8 cellular contexts compared by ENCODE assay signal in genomic region chr5:611731-612486, GRCh38. TPM values are rescaled to one million over a fixed set of nuclear protein-coding genes. Genes with fewer than 3 reads are reported as not detected.
DNase-seq lines count a peak whose midpoint lies in the region; ATAC-seq and TF ChIP-seq lines count a peak whose summit lies in the region.

Gene CEP72, plus strand, starts transcription at chr5:612340. Its CDS starts 22 bp downstream, at chr5:612362.

- peaks cover 11% of the 10 kb centered on the region for H3K36me3 ChIP-seq in endodermal cell (ENCODE audit: control insufficient read depth, insufficient read depth, low read length)

- peaks cover 28% of the 10 kb centered on the region for H3K36me3 Mint-ChIP-seq in activated CD8-positive, alpha-beta memory T cell treated with anti-CD3 and anti-CD28 coated beads, Interleukin-2, amount 10 ng/mL, durations not matched to agents 7 days and 5 days
- peaks cover 28% of the 10 kb centered on the region for H3K36me3 Mint-ChIP-seq in endodermal cell (ENCODE audit: low read depth)

- peaks cover 3% of the 10 kb centered on the region for H3K4me1 ChIP-seq in endodermal cell (ENCODE audit: control insufficient read depth, insufficient read depth, low read length)

- peak within 1 kb of the TSS; percentile 84 for H3K4me3 Mint-ChIP-seq in activated CD8-positive, alpha-beta memory T cell treated with anti-CD3 and anti-CD28 coated beads, Interleukin-2, amount 10 ng/mL, durations not matched to agents 7 days and 5 days
- peak within 1 kb of the TSS; percentile 78 for H3K4me3 Mint-ChIP-seq in endodermal cell

- H3K9ac ChIP-seq in endodermal cell (ENCODE audit: extremely low read depth, low read length, poor library complexity, severe bottlenecking): peak within 1 kb of the TSS; percentile 38

- peaks cover 7% of the 10 kb centered on the region for H3K27me3 Mint-ChIP-seq in activated CD8-positive, alpha-beta memory T cell treated with anti-CD3 and anti-CD28 coated beads, Interleukin-2, amount 10 ng/mL, durations not matched to agents 7 days and 5 days
- H3K27me3 Mint-ChIP-seq in endodermal cell (ENCODE audit: insufficient read depth): no peaks in the 10 kb centered on the region

- peak within 1 kb of the TSS; percentile 85 for H3K27ac Mint-ChIP-seq in activated CD8-positive, alpha-beta memory T cell treated with anti-CD3 and anti-CD28 coated beads, Interleukin-2, amount 10 ng/mL, durations not matched to agents 7 days and 5 days
- H3K27ac Mint-ChIP-seq in endodermal cell: peak within 1 kb of the TSS; percentile 84

- DNase-seq in CMK (ENCODE audit: low read depth) (peak; percentile 77), HT1080 (ENCODE audit: low read depth) (peak; percentile 74), NOMO-1 treated with dmso at 0.1 percent for 144 hours (lab: John Stamatoyannopoulos, UW; ENCODE audit: unreplicated experiment) (peak; percentile 94), endodermal cell (peak; percentile 97), midbrain (lab: John Stamatoyannopoulos, UW) (peak; percentile 93)
- peak; percentile 95 for DNase-seq in activated CD8-positive, alpha-beta memory T cell treated with anti-CD3 and anti-CD28 coated beads, Interleukin-2, amount 10 ng/mL, durations not matched to agents 7 days and 5 days
- DNase-seq in stimulated activated CD8-positive, alpha-beta memory T cell treated with anti-CD3 and anti-CD28 coated beads, Interleukin-15, amount 100 ng/mL, for 24 hours (ENCODE audit: low read depth): peak; percentile 94

- CTCF ChIA-PET in activated CD8-positive, alpha-beta memory T cell treated with anti-CD3 and anti-CD28 coated beads, Interleukin-2, amount 10 ng/mL, durations not matched to agents 7 days and 5 days (lab: Charles Lee): interaction anchor here (1.3 to 1.6 kb wide), 3 partner anchors 9 to 295 kb away, joined by 3 read pairs; no protein-coding TSS in a partner anchor

- TF ChIP-seq CTCF in endodermal cell (conservative IDR thresholded peaks at IDR 0.05): no peak

- H3K9me3 ChIP-seq in endodermal cell (ENCODE audit: control insufficient read depth, low read length): peaks cover 12% of the 10 kb centered on the region

- ATAC-seq in GM19467 (IDR thresholded peaks at IDR 0.05; ENCODE audit: unreplicated experiment): peak; percentile 71
- peak; percentile 96 for ATAC-seq in activated CD8-positive, alpha-beta memory T cell treated with anti-CD3 and anti-CD28 coated beads, Interleukin-2, amount 10 ng/mL, durations not matched to agents 7 days and 5 days

- H3K4me3 ChIP-seq in endodermal cell (ENCODE audit: low read length): peak within 1 kb of the TSS; percentile 87

- H3K4me1 Mint-ChIP-seq in activated CD8-positive, alpha-beta memory T cell treated with anti-CD3 and anti-CD28 coated beads, Interleukin-2, amount 10 ng/mL, durations not matched to agents 7 days and 5 days: peaks cover 40% of the 10 kb centered on the region
- peaks cover 6% of the 10 kb centered on the region for H3K4me1 Mint-ChIP-seq in endodermal cell

- H3K9me3 Mint-ChIP-seq in activated CD8-positive, alpha-beta memory T cell treated with anti-CD3 and anti-CD28 coated beads, Interleukin-2, amount 10 ng/mL, durations not matched to agents 7 days and 5 days (ENCODE audit: low read depth): peaks cover 9% of the 10 kb centered on the region
- H3K9me3 Mint-ChIP-seq in endodermal cell: peaks cover 19% of the 10 kb centered on the region

- H3K27ac ChIP-seq in endodermal cell (ENCODE audit: low read depth, low read length): no peak within 1 kb of the TSS

- 0 to 1% methylated on average over 12 to 68 of the region's 72 CpGs for WGBS in endodermal cell (ENCODE audit: insufficient coverage in 1 of 2, insufficient read length in 1 of 2), 2 experiments

- no peaks in the 10 kb centered on the region for H3K27me3 ChIP-seq in endodermal cell (ENCODE audit: control insufficient read depth, insufficient read depth, low read length, poor library complexity, severe bottlenecking)

RNA-seq across cellular contexts. Expression of gene CEP72, which starts in this region (rescaled TPM):
- 16.0 and 17.5 TPM in 2 replicates for total RNA-seq in HT1080 (2014; rRNA removed; shearing (Covaris generic))
- polyA plus RNA-seq in HT1080 (2015; cell fraction: cytosol; rRNA removed): 7.7 and 9.1 TPM in 2 replicates
- polyA plus RNA-seq in HT1080 (2015; cell fraction: nucleus; rRNA removed): 23.5 and 27.3 TPM in 2 replicates
- total RNA-seq in activated CD8-positive, alpha-beta memory T cell treated with anti-CD3 and anti-CD28 coated beads, Interleukin-2, amount 10 ng/mL, durations not matched to agents 7 days and 5 days: 10 to 100 TPM; 32.2 to 40.5 TPM
- 10 to 100 TPM; 35.6 to 36.5 TPM for total RNA-seq in endodermal cell
- polyA plus RNA-seq in endodermal cell (2013, experiment 1 of 2): 16.6 TPM
- 18.2 TPM for polyA plus RNA-seq in endodermal cell (2013, experiment 2 of 2)
